In the genomic region with DNA sequence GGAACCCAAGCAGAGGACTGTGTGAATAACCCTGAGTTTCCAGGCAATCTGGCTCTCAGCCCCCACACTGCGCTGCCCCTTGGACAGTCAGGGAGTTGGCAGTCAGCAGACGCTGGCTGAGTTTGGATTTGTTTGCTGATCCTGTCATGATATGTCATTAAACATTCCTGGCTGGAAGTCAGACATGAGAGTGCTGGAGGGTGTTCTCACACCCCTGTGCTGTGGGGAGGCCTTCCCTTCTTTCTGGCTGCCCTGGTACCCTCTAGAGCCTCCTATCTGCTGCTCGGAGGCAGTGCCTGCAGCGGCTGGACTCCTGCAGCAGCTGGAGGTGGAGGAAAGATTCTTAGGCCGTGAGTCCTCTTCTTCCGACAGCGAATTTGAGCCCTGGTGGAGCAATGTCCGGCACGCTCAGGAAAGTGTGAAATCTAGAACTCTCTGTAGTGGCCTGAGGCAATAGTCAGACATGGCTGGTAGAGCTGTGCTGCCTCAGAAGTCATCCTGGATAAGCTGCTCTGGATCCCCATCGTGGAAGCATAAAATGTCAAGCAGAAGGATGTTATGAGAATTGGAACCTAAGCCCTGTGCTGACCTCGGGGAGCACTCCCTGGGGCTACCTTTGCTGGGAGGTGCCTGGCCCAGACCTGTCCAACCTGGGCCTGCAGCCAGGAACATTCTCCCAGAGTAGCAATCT, we compare ENCODE assay signal across 12 cellular contexts.
A peak's percentile ranks its signal among the peaks of the same experiment; 100 is the strongest.
DNase-seq lines count a peak whose midpoint lies in the region; ATAC-seq, FAIRE-seq and TF ChIP-seq lines count a peak whose summit lies in the region.
"Had no signal": no experiment of that assay in that cellular context is flagged by ENCODE, and none has a peak within 500 bp of the region (broad histone marks: within the 10 kb centered on the region; RNA-seq: fewer than 3 reads in every experiment).

No MANE protein-coding gene starts in this region.

- CTCF ChIA-PET in PC-3 (lab: Charles Lee), result interaction anchor here (0.6 to 0.7 kb wide), 2 partner anchors 149 to 200 kb away, joined by 3 to 4 read pairs; no protein-coding TSS in a partner anchor

- H3F3A ChIP-seq in GM23248 (ENCODE audit: insufficient read depth) (peaks cover 14% of the 10 kb centered on the region; the same call in 1 of the 2 replicates), PC-3 (ENCODE audit: low read length, unreplicated experiment) (no peaks in the 10 kb centered on the region)

- POLR2A ChIA-PET in PC-3 (lab: Charles Lee; ENCODE audit: unreplicated experiment), result no interaction called here

- ATAC-seq in PC-3, result peak; percentile 93

- H3K9me3 ChIP-seq in GM23248 (ENCODE audit: low read depth), result no peaks in the 10 kb centered on the region
- H3K9me3 ChIP-seq in PC-3 (ENCODE audit: low read length), result no peaks in the 10 kb centered on the region
- H3K9me3 ChIP-seq in prostate gland, result no peaks in the 10 kb centered on the region

- TF ChIP-seq CTCF in PC-3 (conservative IDR thresholded peaks at IDR 0.05; ENCODE audit: low read depth, low read length), result peak; percentile 34; the same call in 1 of the 2 replicates
- peak in 2 of 4 experiments; percentile 14 to 25 for TF ChIP-seq CTCF in prostate gland (IDR thresholded peaks at IDR 0.05)

- H3K4me2 ChIP-seq in GM23248 (ENCODE audit: unreplicated experiment), result peak overlapping the region; percentile 22
- peak overlapping the region; percentile 46 for H3K4me2 ChIP-seq in PC-3 (ENCODE audit: low read length)

- H3K4me1 ChIP-seq in GM23248 (ENCODE audit: insufficient read depth), result peaks cover 9% of the 10 kb centered on the region
- peaks cover 11% of the 10 kb centered on the region for H3K4me1 ChIP-seq in PC-3 (ENCODE audit: insufficient read depth, low read length)
- H3K4me1 ChIP-seq in prostate gland (replicated peaks), result no peaks in the 10 kb centered on the region

- H3K79me2 ChIP-seq in GM23248 (ENCODE audit: insufficient read depth) (no peaks in the 10 kb centered on the region), PC-3 (ENCODE audit: low read length) (no peaks in the 10 kb centered on the region)

- H3K27ac ChIP-seq in GM23248 (peak overlapping the region; percentile 74), PC-3 (ENCODE audit: low read length) (no peak overlapping the region), prostate gland (peak overlapping the region in 1 of 2 donors; percentile 13)

- FAIRE-seq in RCC 7860 (lab: Jason Lieb, UNC), result no peak

- H3K27me3 ChIP-seq in GM23248 (replicated peaks; ENCODE audit: insufficient read depth) (no peaks in the 10 kb centered on the region), PC-3 (ENCODE audit: low read length) (no peaks in the 10 kb centered on the region), prostate gland (replicated peaks; ENCODE audit: insufficient read depth) (no peaks in the 10 kb centered on the region)

- 52 to 56% methylated on average over 11 of the region's 11 CpGs for WGBS in GM23248 (ENCODE audit: low coverage in 1 of 2, low lambda C conversion rate in 2 of 2, missing lambda C conversion rate in 2 of 2), 2 experiments
- whole genome bisulfite sequencing in prostate gland, result 37% methylated on average over 11 of the region's 11 CpGs

- intact Hi-C loops in PC-3 (cut with micrococcal nuclease), result loop anchor here (10.0 kb wide), 1 partner anchor 152 kb away; no protein-coding TSS in a partner anchor
- intact Hi-C loops in prostate gland (cut with DNase I), result no loop called here

- no TSS peak for BruUV-seq in PC-3 (replicated peaks; lab: Mats Ljungman, UMichigan)

- H2AFZ ChIP-seq in GM23248 (peak overlapping the region; percentile 50), PC-3 (ENCODE audit: low read length) (peak overlapping the region; percentile 36)

- H3K36me3 ChIP-seq in GM23248 (ENCODE audit: low read depth) (no peaks in the 10 kb centered on the region), PC-3 (ENCODE audit: low read depth, low read length) (no peaks in the 10 kb centered on the region), prostate gland (no peaks in the 10 kb centered on the region)

- H3K9ac ChIP-seq in GM23248 (0 out of 2 replicates have a peak overlapping the region, but pooled peaks have one; percentile 27), PC-3 (ENCODE audit: low read length) (no peak overlapping the region)

- DNase-seq in GM23248 (peak; percentile 89), PC-3 (peak; percentile 75), fibroblast of gingiva (ENCODE audit: low read depth) (peak; percentile 90), prostate gland (ENCODE audit: low spot score) (peak; percentile 33), NCI-H2227 treated with DMSO at 0.1 percent for 48 hours (lab: John Stamatoyannopoulos, UW) (no peak), RCC 7860 (ENCODE audit: low spot score) (no peak), GF-D8 (lab: John Stamatoyannopoulos, UW) (no peak)
- DNase-seq in central memory CD4-positive, alpha-beta T cell, result no peak
- DNase-seq: effector CD8-positive, alpha-beta T cell; immature natural killer cell; KBM-7; NCI-H82 had no signal

- H3K4me3 ChIP-seq in GM23248 (no peak overlapping the region), PC-3 (ENCODE audit: low read length) (no peak overlapping the region), prostate gland (no peak overlapping the region)

- no peaks in the 10 kb centered on the region for H4K20me1 ChIP-seq in GM23248 (ENCODE audit: insufficient read depth)
- no peaks in the 10 kb centered on the region for H4K20me1 ChIP-seq in PC-3 (ENCODE audit: low read length)

- no peak for TF ChIP-seq POLR2A in prostate gland (IDR thresholded peaks at IDR 0.05)

- in situ Hi-C loops in GM23248 (cut with MboI), result no loop called here

- H3K9me2 ChIP-seq in GM23248 (ENCODE audit: insufficient read depth), result no peaks in the 10 kb centered on the region
- H3K9me2 ChIP-seq in PC-3 (replicated peaks; ENCODE audit: low read length), result no peaks in the 10 kb centered on the region

Comparison
In these comparisons a context has a peak if more than half of its experiments do, and no peak if none do; other contexts are left out.
1. DNase-seq: peak in GM23248 (single experiment), PC-3 (single experiment), fibroblast of gingiva (single experiment) and prostate gland (single experiment); none in NCI-H2227 treated with DMSO at 0.1 percent for 48 hours (single experiment), RCC 7860 (single experiment), central memory CD4-positive, alpha-beta T cell (single experiment) and GF-D8 (single experiment).